9 cellular contexts compared by ENCODE assay signal in the genomic region with DNA sequence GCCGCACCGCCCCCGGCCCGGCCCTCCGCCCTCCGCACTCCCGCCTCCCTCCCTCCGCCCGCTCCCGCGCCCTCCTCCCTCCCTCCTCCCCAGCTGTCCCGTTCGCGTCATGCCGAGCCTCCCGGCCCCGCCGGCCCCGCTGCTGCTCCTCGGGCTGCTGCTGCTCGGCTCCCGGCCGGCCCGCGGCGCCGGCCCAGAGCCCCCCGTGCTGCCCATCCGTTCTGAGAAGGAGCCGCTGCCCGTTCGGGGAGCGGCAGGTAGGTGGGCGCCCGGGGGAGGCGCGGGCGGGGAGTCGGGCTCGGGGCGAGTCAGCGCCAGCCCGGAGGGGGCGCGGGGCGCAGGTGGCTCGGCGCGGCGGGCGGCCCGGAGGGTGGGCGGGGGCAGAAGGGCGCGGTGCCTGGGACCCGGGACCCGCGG. TPM values are rescaled to one million over a fixed set of nuclear protein-coding genes. Genes with fewer than 3 reads are reported as not detected.
DNase-seq lines count a peak whose midpoint lies in the region; ATAC-seq and TF ChIP-seq lines count a peak whose summit lies in the region.
"Had no signal": no experiment of that assay in that cellular context is flagged by ENCODE, and none has a peak within 500 bp of the region (broad histone marks: within the 10 kb centered on the region; RNA-seq: fewer than 3 reads in every experiment).

No MANE protein-coding gene starts in this region.

- no peak overlapping the region for H3K27ac ChIP-seq in SK-N-MC
- peak overlapping the region; percentile 6 to 58 for H3K27ac ChIP-seq in esophagus (ENCODE audit: low read depth in 2 of 2, low read length in 1 of 2)
- no peak overlapping the region for H3K27ac ChIP-seq in mesodermal cell (ENCODE audit: low read depth, low read length, severe bottlenecking)
- peak overlapping the region; percentile 68 for H3K27ac ChIP-seq in vagina

- no peak overlapping the region for H3K9ac ChIP-seq in SK-N-MC (ENCODE audit: insufficient read length)

- no peak for TF ChIP-seq POLR2A in vagina (IDR thresholded peaks at IDR 0.05)

- H3K36me3 ChIP-seq in SK-N-MC (ENCODE audit: insufficient read depth, low read length) (no peaks in the 10 kb centered on the region), esophagus (ENCODE audit: control insufficient read depth in 2 of 2, insufficient read depth in 2 of 2, low read length in 1 of 2) (no peaks in the 10 kb centered on the region), mesodermal cell (ENCODE audit: control insufficient read depth, insufficient read depth, low read length) (no peaks in the 10 kb centered on the region), vagina (no peaks in the 10 kb centered on the region)

- ATAC-seq in GM18873 (IDR thresholded peaks at IDR 0.05; ENCODE audit: low FRiP score, unreplicated experiment) = no peak

- no peaks in the 10 kb centered on the region for H3K27me3 ChIP-seq in esophagus (ENCODE audit: control insufficient read depth in 1 of 2, insufficient read depth in 2 of 2, low read length in 2 of 2)
- H3K27me3 ChIP-seq in vagina = no peaks in the 10 kb centered on the region

- WGBS in esophagus, 2 donors = 2 to 5% methylated on average over 8 to 56 of the region's 58 CpGs
- WGBS in mesodermal cell (ENCODE audit: insufficient coverage in 2 of 2), 2 experiments = 0 to 1% methylated on average over 34 to 35 of the region's 58 CpGs

- TF ChIP-seq CTCF in vagina (IDR thresholded peaks at IDR 0.05) = no peak

- H3K9me3 ChIP-seq in SK-N-MC (ENCODE audit: low read depth, low read length) (no peaks in the 10 kb centered on the region), esophagus (ENCODE audit: control insufficient read depth in 2 of 2, insufficient read depth in 1 of 2, low read depth in 1 of 2, low read length in 1 of 2) (no peaks in the 10 kb centered on the region), mesodermal cell (ENCODE audit: control insufficient read depth, low read length) (no peaks in the 10 kb centered on the region), vagina (no peaks in the 10 kb centered on the region)

- H3K4me1 ChIP-seq in esophagus (ENCODE audit: control insufficient read depth in 2 of 2, insufficient read depth in 2 of 2, low read length in 1 of 2) (no peaks in the 10 kb centered on the region), mesodermal cell (ENCODE audit: control insufficient read depth, insufficient read depth, low read length, poor library complexity, severe bottlenecking) (peaks cover 22% of the 10 kb centered on the region), vagina (peaks cover 32% of the 10 kb centered on the region)

- peak; percentile 38 for DNase-seq in NCI-H748 (lab: John Stamatoyannopoulos, UW; ENCODE audit: unreplicated experiment)
- DNase-seq in NCI-H748 treated with DMSO at 0.1 percent for 48 hours (lab: John Stamatoyannopoulos, UW) = no peak
- DNase-seq in SK-N-MC (ENCODE audit: low read depth, low spot score) = no peak
- no peak for DNase-seq in vagina (ENCODE audit: extremely low spot score in 2 of 2)
- DNase-seq in NAMALWA (ENCODE audit: low spot score) = no peak

- intact Hi-C loops in vagina (cut with DNase I) = no loop called here

- H3K4me3 ChIP-seq in SK-N-MC = peak overlapping the region; percentile 77
- peak overlapping the region; percentile 9 to 63 for H3K4me3 ChIP-seq in esophagus (ENCODE audit: low read depth in 1 of 2, low read length in 2 of 2)
- H3K4me3 ChIP-seq in mesodermal cell (ENCODE audit: extremely low read depth, insufficient read depth, low read length, poor library complexity, severe bottlenecking) = peak overlapping the region; percentile 38
- H3K4me3 ChIP-seq in vagina = peak overlapping the region; percentile 44 to 89

RNA-seq across cellular contexts. Expression of gene CHRD, which starts 0.4 kb away (rescaled TPM):
- polyA plus RNA-seq in esophagus = 1 to 10 TPM; 2.2 to 3.0 TPM
- 21.5 TPM for polyA plus RNA-seq in mesodermal cell (2013, experiment 1 of 2)
- 14.2 TPM for polyA plus RNA-seq in mesodermal cell (2013, experiment 2 of 2)
- 32.7 TPM for total RNA-seq in vagina
- total RNA-seq: T-helper 2 cell treated with Interferon-gamma antibody and Interleukin-4, amounts not matched to agents 100 ng/mL and 5 ng/mL, for 36 hours had no signal

RNA-seq across cellular contexts. Expression of gene THPO, which starts 2.2 kb away (rescaled TPM):
- polyA plus RNA-seq in esophagus = under 1 TPM; 0.06 to 0.12 TPM
- polyA plus RNA-seq in mesodermal cell (2013, experiment 1 of 2) = 1.5 TPM
- 1.1 TPM for polyA plus RNA-seq in mesodermal cell (2013, experiment 2 of 2)
- total RNA-seq in vagina = 0.74 TPM
- total RNA-seq: T-helper 2 cell treated with Interferon-gamma antibody and Interleukin-4, amounts not matched to agents 100 ng/mL and 5 ng/mL, for 36 hours had no signal

RNA-seq across cellular contexts. Expression of gene POLR2H, which starts 18.7 kb away (rescaled TPM):
- 100 to 1,000 TPM in 1 of 2 donors, 10 to 100 TPM in 1; 79.6 to 103 TPM for polyA plus RNA-seq in esophagus
- polyA plus RNA-seq in mesodermal cell (2013, experiment 1 of 2) = 88.7 TPM
- polyA plus RNA-seq in mesodermal cell (2013, experiment 2 of 2) = 93.5 TPM
- 64.3 TPM for total RNA-seq in vagina

RNA-seq across cellular contexts. Expression of gene CLCN2, which starts 18.8 kb away (rescaled TPM):
- 1 to 10 TPM; 3.1 to 5.4 TPM for polyA plus RNA-seq in esophagus
- polyA plus RNA-seq in mesodermal cell (2013, experiment 1 of 2) = 11.0 TPM
- 9.4 TPM for polyA plus RNA-seq in mesodermal cell (2013, experiment 2 of 2)
- total RNA-seq in vagina = 8.1 TPM

RNA-seq across cellular contexts. Expression of gene FAM131A, which starts 42.8 kb away (rescaled TPM):
- polyA plus RNA-seq in esophagus = 1 to 10 TPM; 7.7 to 9.5 TPM
- polyA plus RNA-seq in mesodermal cell (2013, experiment 1 of 2) = 19.5 TPM
- polyA plus RNA-seq in mesodermal cell (2013, experiment 2 of 2) = 16.5 TPM
- total RNA-seq in vagina = 28.5 TPM

Comparison
In these comparisons a context has a peak if more than half of its experiments do, and no peak if none do; other contexts are left out.
1. H3K27ac ChIP-seq: peak in esophagus (2 of 2) and vagina (single experiment); none in SK-N-MC (single experiment) and mesodermal cell (single experiment).
2. Peak in every context shown above with its lines, with median percentiles within 50 percentile points of each other: H3K4me3 ChIP-seq.